Comparison of ENCODE assay signal across 8 cellular contexts in genomic region chr7:27187702-27188665, GRCh38. TPM values are rescaled to one million over a fixed set of nuclear protein-coding genes. Genes with fewer than 3 reads are reported as not detected.
DNase-seq lines count a peak whose midpoint lies in the region; ATAC-seq, FAIRE-seq and TF ChIP-seq lines count a peak whose summit lies in the region.

No MANE protein-coding gene starts in this region.

- H3K4me2 ChIP-seq in DOHH2 (ENCODE audit: low read length) (peak overlapping the region; percentile 57), trophoblast cell (ENCODE audit: low read length) (peak overlapping the region; percentile 62)

- H3K4me3 ChIP-seq in DOHH2 (ENCODE audit: low read length) (peak overlapping the region; percentile 44), Peyer's patch (peak overlapping the region in 3 of 4 donors; percentile 9 to 33 (median 21)), epithelial cell of proximal tubule (ENCODE audit: low read depth, low read length) (peak overlapping the region; percentile 42), trophoblast cell (ENCODE audit: low read depth, low read length) (no peak overlapping the region)

- no peaks in the 10 kb centered on the region for H3K9me2 ChIP-seq in DOHH2 (replicated peaks; ENCODE audit: control insufficient read depth, low read length)

- H3K18ac ChIP-seq in trophoblast cell (ENCODE audit: low read length), result no peak overlapping the region

- no peak overlapping the region for H3K4ac ChIP-seq in trophoblast cell (ENCODE audit: low read depth, low read length)

- FAIRE-seq in urothelium cell line (lab: Jason Lieb, UNC), result no peak

- DNase-seq in Peyer's patch (peak in 2 of 3 donors; percentile 42 to 50), epithelial cell of proximal tubule (ENCODE audit: low read depth) (no peak), trophoblast cell (no peak), urothelium cell line (ENCODE audit: low spot score) (no peak), DMS53 treated with DMSO at 0.1 percent for 48 hours (lab: John Stamatoyannopoulos, UW; ENCODE audit: unreplicated experiment) (no peak), NCI-H2227 treated with DMSO at 0.1 percent for 48 hours (lab: John Stamatoyannopoulos, UW) (no peak)

- H3K36me3 ChIP-seq in DOHH2 (ENCODE audit: control insufficient read depth, low read length), result no peaks in the 10 kb centered on the region
- H3K36me3 ChIP-seq in Peyer's patch, result no peaks in the 10 kb centered on the region
- H3K36me3 ChIP-seq in trophoblast cell (ENCODE audit: control insufficient read depth in 1 of 2, insufficient read depth in 2 of 2, low read length in 2 of 2), result no peaks in the 10 kb centered on the region

- H3K14ac ChIP-seq in trophoblast cell (ENCODE audit: low read length), result no peak overlapping the region

- no peak overlapping the region for H4K91ac ChIP-seq in trophoblast cell (ENCODE audit: low read depth, low read length)

- peaks cover 98% of the 10 kb centered on the region for H3K27me3 ChIP-seq in DOHH2 (ENCODE audit: control insufficient read depth, low read length)
- H3K27me3 ChIP-seq in Peyer's patch, result peaks cover 8 to 85% of the 10 kb centered on the region in 2 donors
- peaks cover 93% of the 10 kb centered on the region for H3K27me3 ChIP-seq in trophoblast cell (ENCODE audit: insufficient read depth, low read length)

- ATAC-seq in GM21515 (IDR thresholded peaks at IDR 0.05; ENCODE audit: unreplicated experiment), result no peak

- peaks cover 3% of the 10 kb centered on the region for H3K79me1 ChIP-seq in trophoblast cell (ENCODE audit: low read length)

- no peak for TF ChIP-seq CTCF in DOHH2 (IDR thresholded peaks at IDR 0.05; ENCODE audit: low read depth, low read length, poor library complexity, severe bottlenecking)
- TF ChIP-seq CTCF in Peyer's patch (IDR thresholded peaks at IDR 0.05), result no peak
- TF ChIP-seq CTCF in epithelial cell of proximal tubule (conservative IDR thresholded peaks at IDR 0.05; ENCODE audit: low read depth, low read length), result no peak

- no peak overlapping the region for H4K8ac ChIP-seq in trophoblast cell (ENCODE audit: low read depth, low read length)

- no peaks in the 10 kb centered on the region for H3K9me3 ChIP-seq in DOHH2 (ENCODE audit: control insufficient read depth, insufficient read depth, low read length)
- no peaks in the 10 kb centered on the region for H3K9me3 ChIP-seq in Peyer's patch
- peaks cover 20% of the 10 kb centered on the region for H3K9me3 ChIP-seq in trophoblast cell (ENCODE audit: insufficient read depth, low read depth, low read length)

- peaks cover 34% of the 10 kb centered on the region for H3K4me1 ChIP-seq in DOHH2 (ENCODE audit: control insufficient read depth, low read length)
- peaks cover 9 to 53% (median 31%) of the 10 kb centered on the region in 4 donors for H3K4me1 ChIP-seq in Peyer's patch
- peaks cover 24 to 30% of the 10 kb centered on the region in 2 experiments for H3K4me1 ChIP-seq in trophoblast cell (ENCODE audit: control insufficient read depth in 1 of 2, insufficient read depth in 2 of 2, low read length in 2 of 2)

- H2BK12ac ChIP-seq in trophoblast cell (ENCODE audit: low read length), result no peak overlapping the region

- no peak overlapping the region for H3K9ac ChIP-seq in trophoblast cell (ENCODE audit: low read length)

- no peaks in the 10 kb centered on the region for H3K79me2 ChIP-seq in DOHH2 (ENCODE audit: control insufficient read depth, low read length)
- no peaks in the 10 kb centered on the region for H3K79me2 ChIP-seq in trophoblast cell (ENCODE audit: control insufficient read depth, insufficient read depth, low read length, poor library complexity)

- H3K23ac ChIP-seq in trophoblast cell (ENCODE audit: low read length), result no peak overlapping the region

- no CpG with 5 or more reads among the region's 55 CpGs for WGBS in trophoblast cell (ENCODE audit: extremely low coverage, insufficient coverage, insufficient read length)

- peaks cover 2% of the 10 kb centered on the region; the same call in 1 of the 2 replicates for H3F3A ChIP-seq in DOHH2 (ENCODE audit: control insufficient read depth, insufficient read depth)

- no peak overlapping the region for H2AK5ac ChIP-seq in trophoblast cell (ENCODE audit: low read length)

- no peak overlapping the region for H3K27ac ChIP-seq in DOHH2 (ENCODE audit: low read depth, low read length)
- H3K27ac ChIP-seq in Peyer's patch, result no peak overlapping the region
- no peak overlapping the region for H3K27ac ChIP-seq in trophoblast cell (ENCODE audit: low read depth, low read length)

- no peak overlapping the region for H2BK5ac ChIP-seq in trophoblast cell (ENCODE audit: low read depth, low read length, poor library complexity)

- H4K20me1 ChIP-seq in DOHH2 (ENCODE audit: control insufficient read depth, insufficient read depth, low read depth, low read length), result 0 out of 2 replicates have a peak, but pooled peaks cover 6% of the 10 kb centered on the region

- H4K12ac ChIP-seq in trophoblast cell (ENCODE audit: low read depth, low read length), result no peak overlapping the region

- no peak overlapping the region for H2AFZ ChIP-seq in trophoblast cell (ENCODE audit: insufficient read depth, low read length, poor library complexity)

- no peak for TF ChIP-seq POLR2A in Peyer's patch (IDR thresholded peaks at IDR 0.05)

- H2BK120ac ChIP-seq in trophoblast cell (ENCODE audit: insufficient read depth, low read length, poor library complexity), result no peak overlapping the region

RNA-seq across cellular contexts. Expression of gene HOXA11, which starts 3.0 kb away (rescaled TPM):
- not detected for total RNA-seq in Peyer's patch
- 10.7 and 12.5 TPM in 2 replicates for total RNA-seq in epithelial cell of proximal tubule
- polyA plus RNA-seq in trophoblast cell (2013), result 1.5 and 2.2 TPM in 2 replicates

RNA-seq across cellular contexts. Expression of gene HOXA13, which starts 11.9 kb away (rescaled TPM):
- not detected for total RNA-seq in Peyer's patch
- not detected in 2 replicates for total RNA-seq in epithelial cell of proximal tubule
- polyA plus RNA-seq in trophoblast cell (2013), result 0.82 and 1.00 TPM in 2 replicates

RNA-seq across cellular contexts. Expression of gene HOXA10, which starts 13.9 kb away (rescaled TPM):
- total RNA-seq in Peyer's patch (10 to 100 TPM; 15.7 to 28.4 (median 19.8) TPM), epithelial cell of proximal tubule (36.7 and 51.7 TPM in 2 replicates)
- 1.5 and 2.1 TPM in 2 replicates for polyA plus RNA-seq in trophoblast cell (2013)

RNA-seq across cellular contexts. Expression of gene HOXA9, which starts 22.6 kb away (rescaled TPM):
- 10 to 100 TPM; 25.7 to 71.2 (median 46.1) TPM for total RNA-seq in Peyer's patch
- total RNA-seq in epithelial cell of proximal tubule, result 82.4 and 104 TPM in 2 replicates
- 1.2 and 1.5 TPM in 2 replicates for polyA plus RNA-seq in trophoblast cell (2013)

RNA-seq across cellular contexts. Expression of gene HOXA7, which starts 31.5 kb away (rescaled TPM):
- total RNA-seq in Peyer's patch, result 10 to 100 TPM in 1 of 4 donors, 1 to 10 TPM in 3; 3.3 to 11.8 (median 5.7) TPM
- total RNA-seq in epithelial cell of proximal tubule, result 21.4 and 27.9 TPM in 2 replicates
- not detected in 2 replicates for polyA plus RNA-seq in trophoblast cell (2013)

Comparison
In these comparisons a context has a peak if more than half of its experiments do, and no peak if none do; other contexts are left out.
1. DNase-seq: peak in Peyer's patch (2 of 3); none in epithelial cell of proximal tubule (single experiment), trophoblast cell (0 of 2), urothelium cell line (single experiment), DMS53 treated with DMSO at 0.1 percent for 48 hours (single experiment) and NCI-H2227 treated with DMSO at 0.1 percent for 48 hours (single experiment).
2. RNA of gene HOXA11, which starts 3.0 kb away (total RNA-seq): 10.7 to 12.5 TPM in epithelial cell of proximal tubule; not detected in Peyer's patch; every median in the first group is over 10 times any median in the second.